1 cellular context compared by ENCODE assay signal in the genomic region with DNA sequence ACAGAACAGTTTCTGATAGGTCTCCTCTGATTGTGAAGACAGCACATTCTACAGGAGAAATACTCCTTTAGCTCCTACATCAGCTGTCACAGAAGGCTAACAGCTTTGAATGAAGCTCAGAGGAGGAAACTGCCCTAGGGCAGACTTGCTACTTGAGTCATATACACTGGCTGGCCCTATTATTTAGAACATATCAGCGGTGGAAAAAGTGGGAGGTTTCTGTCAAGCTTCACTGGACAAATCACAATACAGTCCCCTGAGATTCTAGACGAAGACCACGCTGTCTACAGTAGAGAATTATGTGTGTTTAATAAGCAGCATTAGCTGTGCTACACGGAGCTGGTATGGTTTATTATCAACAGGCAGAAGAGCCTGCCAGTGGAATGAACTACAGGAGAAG.
TF ChIP-seq lines count a peak whose summit lies in the region.

No MANE protein-coding gene starts in this region.

TF ChIP-seq in GM12878, 131 proteins besides CTCF, POLR2A, EP300 and RAD21 (continued from another document):
- TF ChIP-seq, protein P1, sequence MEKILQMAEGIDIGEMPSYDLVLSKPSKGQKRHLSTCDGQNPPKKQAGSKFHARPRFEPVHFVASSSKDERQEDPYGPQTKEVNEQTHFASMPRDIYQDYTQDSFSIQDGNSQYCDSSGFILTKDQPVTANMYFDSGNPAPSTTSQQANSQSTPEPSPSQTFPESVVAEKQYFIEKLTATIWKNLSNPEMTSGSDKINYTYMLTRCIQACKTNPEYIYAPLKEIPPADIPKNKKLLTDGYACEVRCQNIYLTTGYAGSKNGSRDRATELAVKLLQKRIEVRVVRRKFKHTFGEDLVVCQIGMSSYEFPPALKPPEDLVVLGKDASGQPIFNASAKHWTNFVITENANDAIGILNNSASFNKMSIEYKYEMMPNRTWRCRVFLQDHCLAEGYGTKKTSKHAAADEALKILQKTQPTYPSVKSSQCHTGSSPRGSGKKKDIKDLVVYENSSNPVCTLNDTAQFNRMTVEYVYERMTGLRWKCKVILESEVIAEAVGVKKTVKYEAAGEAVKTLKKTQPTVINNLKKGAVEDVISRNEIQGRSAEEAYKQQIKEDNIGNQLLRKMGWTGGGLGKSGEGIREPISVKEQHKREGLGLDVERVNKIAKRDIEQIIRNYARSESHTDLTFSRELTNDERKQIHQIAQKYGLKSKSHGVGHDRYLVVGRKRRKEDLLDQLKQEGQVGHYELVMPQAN (conservative IDR thresholded peaks at IDR 0.05), result no peak
- TF ChIP-seq HDAC6 (IDR thresholded peaks at IDR 0.05; ENCODE audit: unreplicated experiment) (no peak), CREM (IDR thresholded peaks at IDR 0.05; ENCODE audit: low read depth) (no peak), NFYA (IDR thresholded peaks at IDR 0.05; ENCODE audit: borderline replicate concordance, low read depth, low read length) (no peak), ZZZ3 (IDR thresholded peaks at IDR 0.05; ENCODE audit: control insufficient read depth, insufficient read length, low read depth) (no peak), CREB1 (IDR thresholded peaks at IDR 0.05; ENCODE audit: low read depth) (no peak), MXI1 (IDR thresholded peaks at IDR 0.05; ENCODE audit: low read depth, low read length) (no peak), GABPA (IDR thresholded peaks at IDR 0.05; ENCODE audit: low read depth) (no peak), SRF (IDR thresholded peaks at IDR 0.05; ENCODE audit: low read depth in 2 of 2, low read length in 2 of 2) (no peak), EED (IDR thresholded peaks at IDR 0.05; ENCODE audit: low read depth) (no peak), YY1 (IDR thresholded peaks at IDR 0.05; ENCODE audit: low read depth, low read length) (no peak), PAX5 (IDR thresholded peaks at IDR 0.05; ENCODE audit: borderline replicate concordance, low read depth, low read length) (no peak)
- TF ChIP-seq, protein P2, sequence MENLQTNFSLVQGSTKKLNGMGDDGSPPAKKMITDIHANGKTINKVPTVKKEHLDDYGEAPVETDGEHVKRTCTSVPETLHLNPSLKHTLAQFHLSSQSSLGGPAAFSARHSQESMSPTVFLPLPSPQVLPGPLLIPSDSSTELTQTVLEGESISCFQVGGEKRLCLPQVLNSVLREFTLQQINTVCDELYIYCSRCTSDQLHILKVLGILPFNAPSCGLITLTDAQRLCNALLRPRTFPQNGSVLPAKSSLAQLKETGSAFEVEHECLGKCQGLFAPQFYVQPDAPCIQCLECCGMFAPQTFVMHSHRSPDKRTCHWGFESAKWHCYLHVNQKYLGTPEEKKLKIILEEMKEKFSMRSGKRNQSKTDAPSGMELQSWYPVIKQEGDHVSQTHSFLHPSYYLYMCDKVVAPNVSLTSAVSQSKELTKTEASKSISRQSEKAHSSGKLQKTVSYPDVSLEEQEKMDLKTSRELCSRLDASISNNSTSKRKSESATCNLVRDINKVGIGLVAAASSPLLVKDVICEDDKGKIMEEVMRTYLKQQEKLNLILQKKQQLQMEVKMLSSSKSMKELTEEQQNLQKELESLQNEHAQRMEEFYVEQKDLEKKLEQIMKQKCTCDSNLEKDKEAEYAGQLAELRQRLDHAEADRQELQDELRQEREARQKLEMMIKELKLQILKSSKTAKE (IDR thresholded peaks at IDR 0.05; ENCODE audit: low read depth, poor library complexity, severe bottlenecking), result no peak
- TF ChIP-seq, protein P3, sequence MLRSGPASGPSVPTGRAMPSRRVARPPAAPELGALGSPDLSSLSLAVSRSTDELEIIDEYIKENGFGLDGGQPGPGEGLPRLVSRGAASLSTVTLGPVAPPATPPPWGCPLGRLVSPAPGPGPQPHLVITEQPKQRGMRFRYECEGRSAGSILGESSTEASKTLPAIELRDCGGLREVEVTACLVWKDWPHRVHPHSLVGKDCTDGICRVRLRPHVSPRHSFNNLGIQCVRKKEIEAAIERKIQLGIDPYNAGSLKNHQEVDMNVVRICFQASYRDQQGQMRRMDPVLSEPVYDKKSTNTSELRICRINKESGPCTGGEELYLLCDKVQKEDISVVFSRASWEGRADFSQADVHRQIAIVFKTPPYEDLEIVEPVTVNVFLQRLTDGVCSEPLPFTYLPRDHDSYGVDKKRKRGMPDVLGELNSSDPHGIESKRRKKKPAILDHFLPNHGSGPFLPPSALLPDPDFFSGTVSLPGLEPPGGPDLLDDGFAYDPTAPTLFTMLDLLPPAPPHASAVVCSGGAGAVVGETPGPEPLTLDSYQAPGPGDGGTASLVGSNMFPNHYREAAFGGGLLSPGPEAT (IDR thresholded peaks at IDR 0.05; ENCODE audit: low read depth), result no peak
- TF ChIP-seq, protein P4, sequence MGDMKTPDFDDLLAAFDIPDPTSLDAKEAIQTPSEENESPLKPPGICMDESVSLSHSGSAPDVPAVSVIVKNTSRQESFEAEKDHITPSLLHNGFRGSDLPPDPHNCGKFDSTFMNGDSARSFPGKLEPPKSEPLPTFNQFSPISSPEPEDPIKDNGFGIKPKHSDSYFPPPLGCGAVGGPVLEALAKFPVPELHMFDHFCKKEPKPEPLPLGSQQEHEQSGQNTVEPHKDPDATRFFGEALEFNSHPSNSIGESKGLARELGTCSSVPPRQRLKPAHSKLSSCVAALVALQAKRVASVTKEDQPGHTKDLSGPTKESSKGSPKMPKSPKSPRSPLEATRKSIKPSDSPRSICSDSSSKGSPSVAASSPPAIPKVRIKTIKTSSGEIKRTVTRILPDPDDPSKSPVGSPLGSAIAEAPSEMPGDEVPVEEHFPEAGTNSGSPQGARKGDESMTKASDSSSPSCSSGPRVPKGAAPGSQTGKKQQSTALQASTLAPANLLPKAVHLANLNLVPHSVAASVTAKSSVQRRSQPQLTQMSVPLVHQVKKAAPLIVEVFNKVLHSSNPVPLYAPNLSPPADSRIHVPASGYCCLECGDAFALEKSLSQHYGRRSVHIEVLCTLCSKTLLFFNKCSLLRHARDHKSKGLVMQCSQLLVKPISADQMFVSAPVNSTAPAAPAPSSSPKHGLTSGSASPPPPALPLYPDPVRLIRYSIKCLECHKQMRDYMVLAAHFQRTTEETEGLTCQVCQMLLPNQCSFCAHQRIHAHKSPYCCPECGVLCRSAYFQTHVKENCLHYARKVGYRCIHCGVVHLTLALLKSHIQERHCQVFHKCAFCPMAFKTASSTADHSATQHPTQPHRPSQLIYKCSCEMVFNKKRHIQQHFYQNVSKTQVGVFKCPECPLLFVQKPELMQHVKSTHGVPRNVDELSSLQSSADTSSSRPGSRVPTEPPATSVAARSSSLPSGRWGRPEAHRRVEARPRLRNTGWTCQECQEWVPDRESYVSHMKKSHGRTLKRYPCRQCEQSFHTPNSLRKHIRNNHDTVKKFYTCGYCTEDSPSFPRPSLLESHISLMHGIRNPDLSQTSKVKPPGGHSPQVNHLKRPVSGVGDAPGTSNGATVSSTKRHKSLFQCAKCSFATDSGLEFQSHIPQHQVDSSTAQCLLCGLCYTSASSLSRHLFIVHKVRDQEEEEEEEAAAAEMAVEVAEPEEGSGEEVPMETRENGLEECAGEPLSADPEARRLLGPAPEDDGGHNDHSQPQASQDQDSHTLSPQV (IDR thresholded peaks at IDR 0.05), result no peak
- TF ChIP-seq, protein P5, sequence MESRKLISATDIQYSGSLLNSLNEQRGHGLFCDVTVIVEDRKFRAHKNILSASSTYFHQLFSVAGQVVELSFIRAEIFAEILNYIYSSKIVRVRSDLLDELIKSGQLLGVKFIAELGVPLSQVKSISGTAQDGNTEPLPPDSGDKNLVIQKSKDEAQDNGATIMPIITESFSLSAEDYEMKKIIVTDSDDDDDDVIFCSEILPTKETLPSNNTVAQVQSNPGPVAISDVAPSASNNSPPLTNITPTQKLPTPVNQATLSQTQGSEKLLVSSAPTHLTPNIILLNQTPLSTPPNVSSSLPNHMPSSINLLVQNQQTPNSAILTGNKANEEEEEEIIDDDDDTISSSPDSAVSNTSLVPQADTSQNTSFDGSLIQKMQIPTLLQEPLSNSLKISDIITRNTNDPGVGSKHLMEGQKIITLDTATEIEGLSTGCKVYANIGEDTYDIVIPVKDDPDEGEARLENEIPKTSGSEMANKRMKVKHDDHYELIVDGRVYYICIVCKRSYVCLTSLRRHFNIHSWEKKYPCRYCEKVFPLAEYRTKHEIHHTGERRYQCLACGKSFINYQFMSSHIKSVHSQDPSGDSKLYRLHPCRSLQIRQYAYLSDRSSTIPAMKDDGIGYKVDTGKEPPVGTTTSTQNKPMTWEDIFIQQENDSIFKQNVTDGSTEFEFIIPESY (IDR thresholded peaks at IDR 0.05), result no peak
TF ChIP-seq in GM12878: peak in this region for 0.
